25 cellular contexts compared by ENCODE assay signal in the genomic region with DNA sequence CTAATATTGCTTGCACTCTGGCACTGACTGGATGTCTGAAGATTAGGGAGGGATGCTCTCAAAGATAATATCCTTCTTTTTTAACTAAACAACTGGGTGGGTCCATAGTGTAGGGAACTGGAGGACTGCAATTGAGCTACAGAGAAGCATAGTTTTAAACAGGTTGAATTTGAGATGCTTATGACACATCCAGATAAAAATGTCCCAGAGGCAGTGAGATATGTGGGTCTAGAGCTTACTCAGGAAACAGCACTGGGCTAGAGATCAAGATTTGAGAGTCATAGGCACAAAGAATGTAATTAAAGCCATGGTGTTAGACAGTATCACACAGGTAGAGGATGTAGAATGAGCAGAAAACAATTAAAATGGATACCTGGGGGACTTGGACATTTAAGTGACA.
DNase-seq lines count a peak whose midpoint lies in the region; ATAC-seq and TF ChIP-seq lines count a peak whose summit lies in the region.
"Had no signal": no experiment of that assay in that cellular context is flagged by ENCODE, and none has a peak within 500 bp of the region (broad histone marks: within the 10 kb centered on the region; RNA-seq: fewer than 3 reads in every experiment).

No MANE protein-coding gene starts in this region.

- H3K9ac ChIP-seq in Karpas-422 (ENCODE audit: low read length) = 0 out of 2 replicates have a peak overlapping the region, but pooled peaks have one; percentile 20
- H3K9ac ChIP-seq: BLaER1 treated with 17β-estradiol and CSF1 and Interleukin-3, amounts not matched to agents 10 nM and 100 nM had no signal

- H3K27ac ChIP-seq in Karpas-422 (ENCODE audit: low read length) (peak overlapping the region; percentile 67), psoas muscle (no peak overlapping the region)
- H3K27ac ChIP-seq: A549; BLaER1 treated with 17β-estradiol and CSF1 and Interleukin-3, amounts not matched to agents 10 nM and 100 nM; Peyer's patch had no signal

- H3K9me3 ChIP-seq in Karpas-422 (ENCODE audit: low read length) (no peaks in the 10 kb centered on the region), psoas muscle (no peaks in the 10 kb centered on the region)
- H3K9me3 ChIP-seq: A549; BLaER1 treated with 17β-estradiol and CSF1 and Interleukin-3, amounts not matched to agents 10 nM and 100 nM; Peyer's patch had no signal

- no peaks in the 10 kb centered on the region for H3K36me3 ChIP-seq in Karpas-422 (ENCODE audit: insufficient read depth, low read length)
- H3K36me3 ChIP-seq in psoas muscle (ENCODE audit: insufficient read depth in 1 of 2, low read depth in 1 of 2) = no peaks in the 10 kb centered on the region
- H3K36me3 ChIP-seq: BLaER1 treated with 17β-estradiol and CSF1 and Interleukin-3, amounts not matched to agents 10 nM and 100 nM; Peyer's patch had no signal

- ATAC-seq in psoas muscle (no peak), GM21576 (IDR thresholded peaks at IDR 0.05; ENCODE audit: unreplicated experiment) (no peak)
- ATAC-seq: A549, GM12878, HCT116, HepG2 had no signal

- peak overlapping the region; percentile 62 for H2AFZ ChIP-seq in Karpas-422 (ENCODE audit: low read length)

- TF ChIP-seq CTCF in psoas muscle (IDR thresholded peaks at IDR 0.05) = no peak

- H3K4me2 ChIP-seq in Karpas-422 (ENCODE audit: low read depth, low read length, poor library complexity, severe bottlenecking) = peak overlapping the region; percentile 36
- H3K4me2 ChIP-seq: A549; BLaER1 treated with 17β-estradiol and CSF1 and Interleukin-3, amounts not matched to agents 10 nM and 100 nM had no signal

- peak; percentile 1 for DNase-seq in A172 (ENCODE audit: low spot score)
- DNase-seq in Karpas-422 = no peak
- DNase-seq in astrocyte of the hippocampus (ENCODE audit: low read depth, low spot score) = peak; percentile 41
- peak; percentile 14 for DNase-seq in renal cortical epithelial cell (ENCODE audit: low read depth)
- no peak for DNase-seq in iPS-NIHi7 (ENCODE audit: extremely low spot score)
- DNase-seq in psoas muscle = no peak
- DNase-seq in Kasumi-1 (lab: John Stamatoyannopoulos, UW) = no peak
- DNase-seq: AML-193; CD4-positive, alpha-beta T cell; EL; GDM1; MV-4-11; NCI-H1105; NCI-H1436 treated with DMSO at 0.1 percent for 48 hours; NCI-H187 treated with DMSO at 0.1 percent for 48 hours; NCI-H446; NCI-H524 treated with DMSO at 0.1 percent for 48 hours; Peyer's patch; SHP77 treated with DMSO at 0.1 percent for 48 hours had no signal

- H3K79me2 ChIP-seq in Karpas-422 (ENCODE audit: low read length) = peaks cover 14% of the 10 kb centered on the region

- H4K20me1 ChIP-seq in Karpas-422 (ENCODE audit: insufficient read depth, low read depth, low read length) = no peaks in the 10 kb centered on the region
- H4K20me1 ChIP-seq: BLaER1 treated with 17β-estradiol and CSF1 and Interleukin-3, amounts not matched to agents 10 nM and 100 nM had no signal

- intact Hi-C loops in psoas muscle (cut with DNase I) = no loop called here

- H3K4me3 ChIP-seq in Karpas-422 (ENCODE audit: low read length) = no peak overlapping the region
- H3K4me3 ChIP-seq in psoas muscle = no peak overlapping the region
- H3K4me3 ChIP-seq: A549; BLaER1 treated with 17β-estradiol and CSF1 and Interleukin-3, amounts not matched to agents 10 nM and 100 nM; GM12878; Peyer's patch had no signal

- H3K4me1 ChIP-seq in Karpas-422 (ENCODE audit: low read length) (peaks cover 53% of the 10 kb centered on the region), psoas muscle (no peaks in the 10 kb centered on the region)
- H3K4me1 ChIP-seq: A549, Peyer's patch had no signal

- H3K9me2 ChIP-seq in Karpas-422 (replicated peaks; ENCODE audit: insufficient read depth, low read length) = no peaks in the 10 kb centered on the region

- H3K27me3 ChIP-seq in Karpas-422 (ENCODE audit: low read length) (no peaks in the 10 kb centered on the region), psoas muscle (ENCODE audit: insufficient read depth in 3 of 3, low read length in 2 of 3) (no peaks in the 10 kb centered on the region)
- H3K27me3 ChIP-seq: BLaER1 treated with 17β-estradiol and CSF1 and Interleukin-3, amounts not matched to agents 10 nM and 100 nM; Peyer's patch had no signal

Comparison
In these comparisons a context has a peak if more than half of its experiments do, and no peak if none do; other contexts are left out.
1. DNase-seq: peak in A172 (single experiment), astrocyte of the hippocampus (single experiment) and renal cortical epithelial cell (single experiment); none in Karpas-422 (single experiment), iPS-NIHi7 (single experiment), psoas muscle (0 of 2) and Kasumi-1 (0 of 2).